In the genomic region with DNA sequence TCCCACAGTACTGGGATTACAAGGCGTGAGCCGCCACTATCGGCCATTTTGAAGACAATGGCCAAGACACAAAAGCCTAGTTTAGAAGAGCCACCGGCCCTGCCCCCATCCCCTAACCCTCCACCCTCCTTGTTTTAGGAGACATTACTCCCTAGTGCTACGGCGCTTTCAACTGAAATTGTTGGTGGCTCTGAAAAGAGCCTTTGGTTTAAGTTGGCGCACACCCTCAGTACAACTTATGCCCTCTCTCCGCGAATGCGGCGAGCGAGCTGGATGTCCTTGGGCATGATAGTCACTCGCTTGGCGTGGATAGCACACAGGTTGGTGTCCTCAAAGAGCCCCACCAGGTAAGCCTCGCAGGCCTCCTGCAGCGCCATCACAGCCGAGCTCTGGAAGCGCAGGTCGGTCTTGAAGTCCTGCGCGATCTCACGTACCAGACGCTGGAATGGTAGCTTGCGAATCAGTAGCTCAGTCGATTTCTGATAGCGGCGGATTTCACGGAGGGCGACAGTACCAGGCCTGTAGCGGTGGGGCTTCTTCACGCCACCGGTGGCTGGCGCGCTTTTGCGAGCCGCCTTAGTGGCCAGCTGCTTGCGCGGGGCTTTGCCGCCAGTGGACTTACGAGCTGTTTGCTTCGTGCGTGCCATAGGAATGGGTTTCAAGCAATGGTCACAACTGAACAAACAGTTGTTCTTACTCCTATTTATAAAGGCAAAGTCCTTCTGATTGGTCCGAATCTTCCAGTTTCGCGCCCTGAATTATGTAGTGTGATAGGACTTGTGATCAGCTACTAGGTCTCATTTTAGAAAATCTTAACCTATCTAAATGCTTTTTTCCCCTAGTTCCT, we compare ENCODE assay signal across 1 cellular context.
TF ChIP-seq lines count a peak whose summit lies in the region.

No MANE protein-coding gene starts in this region.

TF ChIP-seq in HepG2, 621 proteins besides CTCF, POLR2A, EP300 and RAD21 (continued from another document and continues in another):
- 0 out of 2 replicates have a peak, but pooled peaks have one; percentile 49 for TF ChIP-seq ZNF660 (CRISPR knock-in tag; IDR thresholded peaks at IDR 0.05; ENCODE audit: borderline replicate concordance, low read depth)
- TF ChIP-seq, protein P1, sequence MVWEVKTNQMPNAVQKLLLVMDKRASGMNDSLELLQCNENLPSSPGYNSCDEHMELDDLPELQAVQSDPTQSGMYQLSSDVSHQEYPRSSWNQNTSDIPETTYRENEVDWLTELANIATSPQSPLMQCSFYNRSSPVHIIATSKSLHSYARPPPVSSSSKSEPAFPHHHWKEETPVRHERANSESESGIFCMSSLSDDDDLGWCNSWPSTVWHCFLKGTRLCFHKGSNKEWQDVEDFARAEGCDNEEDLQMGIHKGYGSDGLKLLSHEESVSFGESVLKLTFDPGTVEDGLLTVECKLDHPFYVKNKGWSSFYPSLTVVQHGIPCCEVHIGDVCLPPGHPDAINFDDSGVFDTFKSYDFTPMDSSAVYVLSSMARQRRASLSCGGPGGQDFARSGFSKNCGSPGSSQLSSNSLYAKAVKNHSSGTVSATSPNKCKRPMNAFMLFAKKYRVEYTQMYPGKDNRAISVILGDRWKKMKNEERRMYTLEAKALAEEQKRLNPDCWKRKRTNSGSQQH (CRISPR knock-in tag; IDR thresholded peaks at IDR 0.05; ENCODE audit: low read depth) = peak; percentile 9; the same call in 1 of the 2 replicates
- TF ChIP-seq ZNF33B (CRISPR knock-in tag; IDR thresholded peaks at IDR 0.05) = peak; percentile 56; the same call in 1 of the 2 replicates
- TF ChIP-seq, protein P2, sequence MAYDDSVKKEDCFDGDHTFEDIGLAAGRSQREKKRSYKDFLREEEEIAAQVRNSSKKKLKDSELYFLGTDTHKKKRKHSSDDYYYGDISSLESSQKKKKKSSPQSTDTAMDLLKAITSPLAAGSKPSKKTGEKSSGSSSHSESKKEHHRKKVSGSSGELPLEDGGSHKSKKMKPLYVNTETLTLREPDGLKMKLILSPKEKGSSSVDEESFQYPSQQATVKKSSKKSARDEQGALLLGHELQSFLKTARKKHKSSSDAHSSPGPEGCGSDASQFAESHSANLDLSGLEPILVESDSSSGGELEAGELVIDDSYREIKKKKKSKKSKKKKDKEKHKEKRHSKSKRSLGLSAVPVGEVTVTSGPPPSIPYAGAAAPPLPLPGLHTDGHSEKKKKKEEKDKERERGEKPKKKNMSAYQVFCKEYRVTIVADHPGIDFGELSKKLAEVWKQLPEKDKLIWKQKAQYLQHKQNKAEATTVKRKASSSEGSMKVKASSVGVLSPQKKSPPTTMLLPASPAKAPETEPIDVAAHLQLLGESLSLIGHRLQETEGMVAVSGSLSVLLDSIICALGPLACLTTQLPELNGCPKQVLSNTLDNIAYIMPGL (CRISPR knock-in tag; IDR thresholded peaks at IDR 0.05; ENCODE audit: borderline replicate concordance in 1 of 2, low read depth in 1 of 2) = peak; percentile 90 to 96
- TF ChIP-seq, protein P3, sequence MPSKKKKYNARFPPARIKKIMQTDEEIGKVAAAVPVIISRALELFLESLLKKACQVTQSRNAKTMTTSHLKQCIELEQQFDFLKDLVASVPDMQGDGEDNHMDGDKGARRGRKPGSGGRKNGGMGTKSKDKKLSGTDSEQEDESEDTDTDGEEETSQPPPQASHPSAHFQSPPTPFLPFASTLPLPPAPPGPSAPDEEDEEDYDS (CRISPR knock-in tag; IDR thresholded peaks at IDR 0.05) = peak; percentile 56
- TF ChIP-seq, protein P4, sequence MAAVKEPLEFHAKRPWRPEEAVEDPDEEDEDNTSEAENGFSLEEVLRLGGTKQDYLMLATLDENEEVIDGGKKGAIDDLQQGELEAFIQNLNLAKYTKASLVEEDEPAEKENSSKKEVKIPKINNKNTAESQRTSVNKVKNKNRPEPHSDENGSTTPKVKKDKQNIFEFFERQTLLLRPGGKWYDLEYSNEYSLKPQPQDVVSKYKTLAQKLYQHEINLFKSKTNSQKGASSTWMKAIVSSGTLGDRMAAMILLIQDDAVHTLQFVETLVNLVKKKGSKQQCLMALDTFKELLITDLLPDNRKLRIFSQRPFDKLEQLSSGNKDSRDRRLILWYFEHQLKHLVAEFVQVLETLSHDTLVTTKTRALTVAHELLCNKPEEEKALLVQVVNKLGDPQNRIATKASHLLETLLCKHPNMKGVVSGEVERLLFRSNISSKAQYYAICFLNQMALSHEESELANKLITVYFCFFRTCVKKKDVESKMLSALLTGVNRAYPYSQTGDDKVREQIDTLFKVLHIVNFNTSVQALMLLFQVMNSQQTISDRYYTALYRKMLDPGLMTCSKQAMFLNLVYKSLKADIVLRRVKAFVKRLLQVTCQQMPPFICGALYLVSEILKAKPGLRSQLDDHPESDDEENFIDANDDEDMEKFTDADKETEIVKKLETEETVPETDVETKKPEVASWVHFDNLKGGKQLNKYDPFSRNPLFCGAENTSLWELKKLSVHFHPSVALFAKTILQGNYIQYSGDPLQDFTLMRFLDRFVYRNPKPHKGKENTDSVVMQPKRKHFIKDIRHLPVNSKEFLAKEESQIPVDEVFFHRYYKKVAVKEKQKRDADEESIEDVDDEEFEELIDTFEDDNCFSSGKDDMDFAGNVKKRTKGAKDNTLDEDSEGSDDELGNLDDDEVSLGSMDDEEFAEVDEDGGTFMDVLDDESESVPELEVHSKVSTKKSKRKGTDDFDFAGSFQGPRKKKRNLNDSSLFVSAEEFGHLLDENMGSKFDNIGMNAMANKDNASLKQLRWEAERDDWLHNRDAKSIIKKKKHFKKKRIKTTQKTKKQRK (IDR thresholded peaks at IDR 0.05; ENCODE audit: low read length) = no peak
- no peak for TF ChIP-seq RARG (CRISPR knock-in tag; IDR thresholded peaks at IDR 0.05; ENCODE audit: low read depth)
- no peak for TF ChIP-seq ZNF382 (CRISPR knock-in tag; IDR thresholded peaks at IDR 0.05; ENCODE audit: borderline replicate concordance)
- TF ChIP-seq ZNF777 (CRISPR knock-in tag; IDR thresholded peaks at IDR 0.05) = peak; percentile 27
- no peak for TF ChIP-seq ZFP62 (CRISPR knock-in tag; IDR thresholded peaks at IDR 0.05)
- TF ChIP-seq EZH2 (conservative IDR thresholded peaks at IDR 0.05; ENCODE audit: low read depth, low read length) = peak; percentile 51; the same call in 1 of the 2 replicates
- no peak for TF ChIP-seq EEA1 (CRISPR knock-in tag; IDR thresholded peaks at IDR 0.05; ENCODE audit: borderline replicate concordance)
- TF ChIP-seq, protein P5, sequence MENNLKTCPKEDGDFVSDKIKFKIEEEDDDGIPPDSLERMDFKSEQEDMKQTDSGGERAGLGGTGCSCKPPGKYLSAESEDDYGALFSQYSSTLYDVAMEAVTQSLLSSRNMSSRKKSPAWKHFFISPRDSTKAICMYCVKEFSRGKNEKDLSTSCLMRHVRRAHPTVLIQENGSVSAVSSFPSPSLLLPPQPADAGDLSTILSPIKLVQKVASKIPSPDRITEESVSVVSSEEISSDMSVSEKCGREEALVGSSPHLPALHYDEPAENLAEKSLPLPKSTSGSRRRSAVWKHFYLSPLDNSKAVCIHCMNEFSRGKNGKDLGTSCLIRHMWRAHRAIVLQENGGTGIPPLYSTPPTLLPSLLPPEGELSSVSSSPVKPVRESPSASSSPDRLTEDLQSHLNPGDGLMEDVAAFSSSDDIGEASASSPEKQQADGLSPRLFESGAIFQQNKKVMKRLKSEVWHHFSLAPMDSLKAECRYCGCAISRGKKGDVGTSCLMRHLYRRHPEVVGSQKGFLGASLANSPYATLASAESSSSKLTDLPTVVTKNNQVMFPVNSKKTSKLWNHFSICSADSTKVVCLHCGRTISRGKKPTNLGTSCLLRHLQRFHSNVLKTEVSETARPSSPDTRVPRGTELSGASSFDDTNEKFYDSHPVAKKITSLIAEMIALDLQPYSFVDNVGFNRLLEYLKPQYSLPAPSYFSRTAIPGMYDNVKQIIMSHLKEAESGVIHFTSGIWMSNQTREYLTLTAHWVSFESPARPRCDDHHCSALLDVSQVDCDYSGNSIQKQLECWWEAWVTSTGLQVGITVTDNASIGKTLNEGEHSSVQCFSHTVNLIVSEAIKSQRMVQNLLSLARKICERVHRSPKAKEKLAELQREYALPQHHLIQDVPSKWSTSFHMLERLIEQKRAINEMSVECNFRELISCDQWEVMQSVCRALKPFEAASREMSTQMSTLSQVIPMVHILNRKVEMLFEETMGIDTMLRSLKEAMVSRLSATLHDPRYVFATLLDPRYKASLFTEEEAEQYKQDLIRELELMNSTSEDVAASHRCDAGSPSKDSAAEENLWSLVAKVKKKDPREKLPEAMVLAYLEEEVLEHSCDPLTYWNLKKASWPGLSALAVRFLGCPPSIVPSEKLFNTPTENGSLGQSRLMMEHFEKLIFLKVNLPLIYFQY (CRISPR knock-in tag; IDR thresholded peaks at IDR 0.05; ENCODE audit: borderline replicate concordance) = no peak
- TF ChIP-seq ZMYM4 (CRISPR knock-in tag; IDR thresholded peaks at IDR 0.05) = peak; percentile 80
- TF ChIP-seq, protein P6, sequence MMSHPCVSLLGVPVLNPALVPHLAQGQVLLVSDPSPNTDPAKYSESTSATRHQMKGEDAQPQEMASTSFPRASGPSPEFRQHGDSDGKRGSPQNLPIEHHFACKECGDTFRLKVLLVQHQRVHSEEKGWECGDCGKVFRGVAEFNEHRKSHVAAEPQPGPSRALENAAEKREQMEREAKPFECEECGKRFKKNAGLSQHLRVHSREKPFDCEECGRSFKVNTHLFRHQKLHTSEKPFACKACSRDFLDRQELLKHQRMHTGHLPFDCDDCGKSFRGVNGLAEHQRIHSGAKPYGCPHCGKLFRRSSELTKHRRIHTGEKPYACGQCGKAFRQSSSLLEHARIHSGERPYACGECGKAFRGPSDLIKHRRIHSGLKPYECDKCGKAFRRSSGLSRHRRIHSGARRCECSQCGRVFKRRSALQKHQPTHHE (CRISPR knock-in tag; IDR thresholded peaks at IDR 0.05; ENCODE audit: borderline replicate concordance) = no peak
- TF ChIP-seq, protein P7, sequence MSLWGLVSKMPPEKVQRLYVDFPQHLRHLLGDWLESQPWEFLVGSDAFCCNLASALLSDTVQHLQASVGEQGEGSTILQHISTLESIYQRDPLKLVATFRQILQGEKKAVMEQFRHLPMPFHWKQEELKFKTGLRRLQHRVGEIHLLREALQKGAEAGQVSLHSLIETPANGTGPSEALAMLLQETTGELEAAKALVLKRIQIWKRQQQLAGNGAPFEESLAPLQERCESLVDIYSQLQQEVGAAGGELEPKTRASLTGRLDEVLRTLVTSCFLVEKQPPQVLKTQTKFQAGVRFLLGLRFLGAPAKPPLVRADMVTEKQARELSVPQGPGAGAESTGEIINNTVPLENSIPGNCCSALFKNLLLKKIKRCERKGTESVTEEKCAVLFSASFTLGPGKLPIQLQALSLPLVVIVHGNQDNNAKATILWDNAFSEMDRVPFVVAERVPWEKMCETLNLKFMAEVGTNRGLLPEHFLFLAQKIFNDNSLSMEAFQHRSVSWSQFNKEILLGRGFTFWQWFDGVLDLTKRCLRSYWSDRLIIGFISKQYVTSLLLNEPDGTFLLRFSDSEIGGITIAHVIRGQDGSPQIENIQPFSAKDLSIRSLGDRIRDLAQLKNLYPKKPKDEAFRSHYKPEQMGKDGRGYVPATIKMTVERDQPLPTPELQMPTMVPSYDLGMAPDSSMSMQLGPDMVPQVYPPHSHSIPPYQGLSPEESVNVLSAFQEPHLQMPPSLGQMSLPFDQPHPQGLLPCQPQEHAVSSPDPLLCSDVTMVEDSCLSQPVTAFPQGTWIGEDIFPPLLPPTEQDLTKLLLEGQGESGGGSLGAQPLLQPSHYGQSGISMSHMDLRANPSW (CRISPR knock-in tag; IDR thresholded peaks at IDR 0.05; ENCODE audit: borderline replicate concordance) = no peak
- TF ChIP-seq MXD4 (CRISPR knock-in tag; IDR thresholded peaks at IDR 0.05) = no peak; the same call in 1 of the 2 replicates
- TF ChIP-seq, protein P8, sequence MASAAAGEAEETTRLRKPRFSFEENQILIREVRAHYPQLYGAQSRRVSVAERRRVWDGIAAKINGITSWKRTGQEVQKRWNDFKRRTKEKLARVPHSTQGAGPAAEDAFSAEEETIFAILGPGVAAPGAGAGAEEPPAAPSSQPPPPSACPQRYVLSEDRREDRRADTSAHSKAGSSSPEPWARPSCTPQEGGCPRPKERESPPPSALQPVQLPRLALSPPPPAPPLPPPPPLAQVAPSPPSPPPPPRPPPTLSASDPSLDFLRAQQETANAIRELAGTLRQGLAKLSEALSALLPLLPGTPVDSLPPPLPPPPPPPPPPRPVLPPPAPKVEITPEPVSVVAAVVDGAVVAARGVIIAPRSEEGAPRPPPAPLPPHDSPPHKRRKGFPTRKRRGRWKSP (CRISPR knock-in tag; IDR thresholded peaks at IDR 0.05) = no peak; the same call in 1 of the 2 replicates
- TF ChIP-seq YEATS2 (CRISPR knock-in tag; IDR thresholded peaks at IDR 0.05; ENCODE audit: borderline replicate concordance) = no peak
- TF ChIP-seq HDAC6 (IDR thresholded peaks at IDR 0.05; ENCODE audit: low read depth, low read length) = no peak
- TF ChIP-seq CAMTA2 (CRISPR knock-in tag; IDR thresholded peaks at IDR 0.05; ENCODE audit: borderline replicate concordance) = no peak
- TF ChIP-seq EED (CRISPR knock-in tag; IDR thresholded peaks at IDR 0.05) = peak; percentile 89; the same call in 1 of the 2 replicates
- TF ChIP-seq, protein P9, sequence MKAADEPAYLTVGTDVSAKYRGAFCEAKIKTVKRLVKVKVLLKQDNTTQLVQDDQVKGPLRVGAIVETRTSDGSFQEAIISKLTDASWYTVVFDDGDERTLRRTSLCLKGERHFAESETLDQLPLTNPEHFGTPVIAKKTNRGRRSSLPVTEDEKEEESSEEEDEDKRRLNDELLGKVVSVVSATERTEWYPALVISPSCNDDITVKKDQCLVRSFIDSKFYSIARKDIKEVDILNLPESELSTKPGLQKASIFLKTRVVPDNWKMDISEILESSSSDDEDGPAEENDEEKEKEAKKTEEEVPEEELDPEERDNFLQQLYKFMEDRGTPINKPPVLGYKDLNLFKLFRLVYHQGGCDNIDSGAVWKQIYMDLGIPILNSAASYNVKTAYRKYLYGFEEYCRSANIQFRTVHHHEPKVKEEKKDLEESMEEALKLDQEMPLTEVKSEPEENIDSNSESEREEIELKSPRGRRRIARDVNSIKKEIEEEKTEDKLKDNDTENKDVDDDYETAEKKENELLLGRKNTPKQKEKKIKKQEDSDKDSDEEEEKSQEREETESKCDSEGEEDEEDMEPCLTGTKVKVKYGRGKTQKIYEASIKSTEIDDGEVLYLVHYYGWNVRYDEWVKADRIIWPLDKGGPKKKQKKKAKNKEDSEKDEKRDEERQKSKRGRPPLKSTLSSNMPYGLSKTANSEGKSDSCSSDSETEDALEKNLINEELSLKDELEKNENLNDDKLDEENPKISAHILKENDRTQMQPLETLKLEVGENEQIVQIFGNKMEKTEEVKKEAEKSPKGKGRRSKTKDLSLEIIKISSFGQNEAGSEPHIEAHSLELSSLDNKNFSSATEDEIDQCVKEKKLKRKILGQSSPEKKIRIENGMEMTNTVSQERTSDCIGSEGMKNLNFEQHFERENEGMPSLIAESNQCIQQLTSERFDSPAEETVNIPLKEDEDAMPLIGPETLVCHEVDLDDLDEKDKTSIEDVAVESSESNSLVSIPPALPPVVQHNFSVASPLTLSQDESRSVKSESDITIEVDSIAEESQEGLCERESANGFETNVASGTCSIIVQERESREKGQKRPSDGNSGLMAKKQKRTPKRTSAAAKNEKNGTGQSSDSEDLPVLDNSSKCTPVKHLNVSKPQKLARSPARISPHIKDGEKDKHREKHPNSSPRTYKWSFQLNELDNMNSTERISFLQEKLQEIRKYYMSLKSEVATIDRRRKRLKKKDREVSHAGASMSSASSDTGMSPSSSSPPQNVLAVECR (CRISPR knock-in tag; IDR thresholded peaks at IDR 0.05; ENCODE audit: borderline replicate concordance) = peak; percentile 79
- peak; percentile 60 for TF ChIP-seq TBX2 (CRISPR knock-in tag; IDR thresholded peaks at IDR 0.05; ENCODE audit: borderline replicate concordance)
- TF ChIP-seq ISX (CRISPR knock-in tag; conservative IDR thresholded peaks at IDR 0.05) = no peak
- no peak for TF ChIP-seq MYNN (CRISPR knock-in tag; IDR thresholded peaks at IDR 0.05; ENCODE audit: low read depth)
- TF ChIP-seq ZNF879 (CRISPR knock-in tag; IDR thresholded peaks at IDR 0.05) = no peak
- no peak for TF ChIP-seq ZNF12 (CRISPR knock-in tag; IDR thresholded peaks at IDR 0.05)
